29 cellular contexts compared by ENCODE assay signal in the genomic region with DNA sequence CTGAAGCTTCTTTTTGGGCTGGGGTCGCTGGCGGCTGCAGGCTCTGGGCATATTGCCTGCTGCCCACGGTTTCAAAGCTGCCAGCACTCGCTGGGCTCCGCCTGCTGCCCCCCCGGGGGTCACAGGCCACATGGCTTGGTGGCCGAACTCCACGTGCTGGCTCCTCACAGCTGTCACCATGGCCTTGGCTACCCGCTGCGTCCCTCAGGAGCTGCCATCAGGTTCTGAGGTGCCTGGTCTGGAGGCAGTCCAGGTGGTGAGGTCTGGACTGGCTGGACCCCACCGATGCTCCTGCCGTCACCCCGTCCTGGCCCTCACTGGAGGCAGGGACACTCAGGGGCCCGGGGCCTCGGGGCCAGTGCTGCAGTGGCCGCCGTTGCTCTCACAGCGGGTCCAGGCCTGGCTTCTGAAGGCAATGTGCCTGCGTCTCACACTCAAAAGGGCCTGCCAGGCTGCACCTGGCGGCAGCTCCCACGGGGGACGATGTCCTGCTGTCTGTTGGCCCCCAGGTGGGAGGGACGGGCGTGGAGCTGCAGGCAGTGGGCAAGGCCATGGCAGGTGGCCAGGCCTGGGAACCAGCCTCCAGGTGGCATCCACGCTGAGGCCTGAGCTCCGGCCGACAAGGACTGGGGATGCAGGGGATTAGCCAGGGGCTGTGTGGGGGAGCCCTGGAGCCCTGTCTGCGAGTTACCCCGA. TPM values are rescaled to one million over a fixed set of nuclear protein-coding genes. Genes with fewer than 3 reads are reported as not detected.
"Had no signal": no experiment of that assay in that cellular context is flagged by ENCODE, and none has a peak within 500 bp of the region (broad histone marks: within the 10 kb centered on the region; RNA-seq: fewer than 3 reads in every experiment).

No MANE protein-coding gene starts in this region.

- H3K9ac ChIP-seq: KMS-11, SK-N-SH had no signal

- H3K27me3 ChIP-seq: SJCRH30 had no signal

- H3K4me1 ChIP-seq: SJCRH30 had no signal

- FAIRE-seq: bronchial epithelial cell had no signal

- H3K27ac ChIP-seq: KMS-11, SJCRH30, WERI-Rb-1 had no signal

- H3K9me3 ChIP-seq: SJCRH30, SK-N-SH had no signal

- H3K4me3 ChIP-seq: SJCRH30 had no signal

- ATAC-seq: activated CD4-positive, alpha-beta T cell treated with anti-CD3 and anti-CD28 coated beads for 36 hours; activated CD8-positive, alpha-beta T cell treated with anti-CD3 and anti-CD28 coated beads for 36 hours; activated T-cell treated with anti-CD3 and anti-CD28 coated beads, Interleukin-2, amount 50 U/mL, for 72 hours; Panc1 had no signal

- DNase-seq: activated CD4-positive, alpha-beta T cell treated with anti-CD3 and anti-CD28 coated beads for 36 hours; activated CD8-positive, alpha-beta memory T cell treated with anti-CD3 and anti-CD28 coated beads, Interleukin-2, amount 50 U/mL, for 4 hours; activated CD8-positive, alpha-beta T cell treated with anti-CD3 and anti-CD28 coated beads for 36 hours; activated gamma-delta T cell treated with Interleukin-2 at 50 U/mL for 16 hours; activated naive CD4-positive, alpha-beta T cell treated with anti-CD3 and anti-CD28 coated beads, Interleukin-2, amount 10 ng/mL, durations not matched to agents 7 days and 5 days; activated naive CD8-positive, alpha-beta T cell treated with anti-CD3 and anti-CD28 coated beads for 36 hours; activated T-cell treated with anti-CD3 and anti-CD28 coated beads, Interleukin-2, amount 50 U/mL, for 72 hours; central memory CD4-positive, alpha-beta T cell; NCI-H1092; NCI-H1417; NCI-H1930; NCI-H2107; NCI-H2171 treated with DMSO at 0.1 percent for 48 hours; NCI-H226; NCI-H526 treated with DMSO at 0.1 percent for 48 hours; NK-92 treated with Interleukin-12 subunit alpha and Interleukin-12 subunit beta, amount 100 ng/mL, for 24 hours; OCI-M1; Right ventricle myocardium superior; RPMI8226; SJCRH30; SK-N-SH; SW 1271; WERI-Rb-1 had no signal

RNA-seq across cellular contexts. Expression of a gene that starts 19.4 kb away (rescaled TPM):
- total RNA-seq: activated CD4-positive, alpha-beta T cell treated with anti-CD3 and anti-CD28 coated beads for 36 hours; activated CD8-positive, alpha-beta T cell treated with anti-CD3 and anti-CD28 coated beads for 36 hours; activated naive CD8-positive, alpha-beta T cell treated with anti-CD3 and anti-CD28 coated beads for 36 hours; activated T-helper 2 cell treated with anti-CD3 and anti-CD28 coated beads, Interferon-gamma antibody, Interleukin-2, Interleukin-4, amounts not matched to agents 10 μg/mL and 5 μg/mL and 100 μg/mL, durations not matched to agents 14 hours and 24 hours and 36 hours; bronchial epithelial cell; MCF 10A; Right ventricle myocardium superior; SJCRH30; T-helper 1 cell treated with Interleukin-12 subunit alpha and Interleukin-12 subunit beta and Interleukin-4 antibody, amounts not matched to agents 30 ng/mL and 1 ng/mL, for 36 hours had no signal
- polyA plus RNA-seq: SK-N-SH had no signal

RNA-seq across cellular contexts. Expression of a gene that starts 26.0 kb away (rescaled TPM):
- total RNA-seq: MCF 10A had no signal
